ENCODE assay signal across 35 cellular contexts in genomic region chr20:23452776-23453175, GRCh38. TPM values are rescaled to one million over a fixed set of nuclear protein-coding genes. Genes with fewer than 3 reads are reported as not detected.
"Had no signal": no experiment of that assay in that cellular context is flagged by ENCODE, and none has a peak within 500 bp of the region (broad histone marks: within the 10 kb centered on the region; RNA-seq: fewer than 3 reads in every experiment).

CST11 (minus strand) TSS chr20:23452876; CDS start chr20:23452811, 65 bp downstream.

- H3K27ac Mint-ChIP-seq: naive thymus-derived CD4-positive, alpha-beta T cell; nephron; neural progenitor cell had no signal

- DNase-seq: dermis blood vessel endothelial cell; effector memory CD4-positive, alpha-beta T cell; foreskin keratinocyte; glutamatergic neuron; heart right ventricle; hypothalamus; kidney; left lung; mesendoderm; midbrain; naive thymus-derived CD4-positive, alpha-beta T cell; nucleus accumbens; stimulated activated CD4-positive, alpha-beta T cell treated with anti-CD3 and anti-CD28 coated beads, Interleukin-2, amount 100 ng/mL, for 48 hours; stimulated activated CD8-positive, alpha-beta memory T cell treated with anti-CD3 and anti-CD28 coated beads, Interleukin-4, amount 100 ng/mL, for 48 hours; stimulated activated naive CD4-positive, alpha-beta T cell; stimulated activated naive CD8-positive, alpha-beta T cell treated with anti-CD3 and anti-CD28 coated beads, Interleukin-15, amount 100 ng/mL, for 72 hours; transverse colon; upper lobe of right lung; uterus had no signal

- H3K4me1 Mint-ChIP-seq: nephron had no signal

- H3K4me3 ChIP-seq: coronary artery, esophagus muscularis mucosa, heart right ventricle, left lung, neural progenitor cell, prostate gland, right atrium auricular region, sigmoid colon, suprapubic skin, transverse colon, upper lobe of right lung, uterus had no signal

- H3K27me3 ChIP-seq: foreskin keratinocyte, neural progenitor cell, right atrium auricular region, sigmoid colon, suprapubic skin, transverse colon, uterus had no signal

- ATAC-seq: heart right ventricle; left lung; naive thymus-derived CD4-positive, alpha-beta T cell; stimulated activated naive CD8-positive, alpha-beta T cell treated with anti-CD3 and anti-CD28 coated beads, Interleukin-15, amount 100 ng/mL, for 72 hours; upper lobe of right lung had no signal

- H3K9ac ChIP-seq: neural progenitor cell had no signal

- H3K4me2 ChIP-seq: neural progenitor cell had no signal

- H3K9me3 ChIP-seq: esophagus muscularis mucosa, left lung, prostate gland, sigmoid colon, suprapubic skin, transverse colon, upper lobe of right lung, uterus had no signal

- FAIRE-seq: endothelial cell of umbilical vein, kidney had no signal

- H3K4me3 Mint-ChIP-seq: naive thymus-derived CD4-positive, alpha-beta T cell; nephron; neural progenitor cell; stimulated activated naive CD8-positive, alpha-beta T cell treated with anti-CD3 and anti-CD28 coated beads, Interleukin-15, amount 100 ng/mL, for 72 hours had no signal

- H3K9me3 Mint-ChIP-seq: stimulated activated naive CD8-positive, alpha-beta T cell treated with anti-CD3 and anti-CD28 coated beads, Interleukin-15, amount 100 ng/mL, for 72 hours had no signal

- H3K27me3 Mint-ChIP-seq: stimulated activated naive CD8-positive, alpha-beta T cell treated with anti-CD3 and anti-CD28 coated beads, Interleukin-15, amount 100 ng/mL, for 72 hours had no signal

- H2AFZ ChIP-seq: neural progenitor cell had no signal

- H3K27ac ChIP-seq: coronary artery, esophagus muscularis mucosa, foreskin keratinocyte, heart right ventricle, left lung, neural progenitor cell, prostate gland, right atrium auricular region, suprapubic skin, transverse colon, upper lobe of right lung, uterus had no signal

- H3K36me3 ChIP-seq: esophagus muscularis mucosa, heart right ventricle, left lung, neural progenitor cell, prostate gland, right atrium auricular region, sigmoid colon, suprapubic skin, transverse colon, upper lobe of right lung, uterus had no signal

- H3K4me1 ChIP-seq: esophagus muscularis mucosa, foreskin keratinocyte, left lung, prostate gland, right atrium auricular region, suprapubic skin, transverse colon, upper lobe of right lung, uterus had no signal

- H3K36me3 Mint-ChIP-seq: naive thymus-derived CD4-positive, alpha-beta T cell; neural progenitor cell had no signal

RNA-seq across cellular contexts. Expression of gene CST11, which starts in this region (rescaled TPM):
- total RNA-seq: dermis blood vessel endothelial cell; endothelial cell of umbilical vein; epithelial cell of proximal tubule; esophagus muscularis mucosa; fibroblast of lung; foreskin keratinocyte; heart right ventricle; kidney; left lung; lower leg skin; lung microvascular endothelial cell; mucosa of gallbladder; naive thymus-derived CD4-positive, alpha-beta T cell; osteocyte; prostate gland; right atrium auricular region; sigmoid colon; skeletal muscle tissue; suprapubic skin; transverse colon; upper lobe of right lung; uterus had no signal
- polyA plus RNA-seq: endothelial cell of umbilical vein; fibroblast of lung; foreskin keratinocyte; heart right ventricle; naive thymus-derived CD4-positive, alpha-beta T cell; sigmoid colon had no signal
